ENCODE assay signal across 10 cellular contexts in genomic region chr12:94769040-94769420, GRCh38.
DNase-seq lines count a peak whose midpoint lies in the region; ATAC-seq and TF ChIP-seq lines count a peak whose summit lies in the region.
"Had no signal": no experiment of that assay in that cellular context is flagged by ENCODE, and none has a peak within 500 bp of the region (broad histone marks: within the 10 kb centered on the region; RNA-seq: fewer than 3 reads in every experiment).

No MANE protein-coding gene starts in this region.

- H3K36me3 ChIP-seq in adrenal gland (replicated peaks in 1 of 2), result no peaks in the 10 kb centered on the region

- ATAC-seq in GM18858 (IDR thresholded peaks at IDR 0.05; ENCODE audit: unreplicated experiment) (peak; percentile 66), GM21786 (IDR thresholded peaks at IDR 0.05; ENCODE audit: unreplicated experiment) (peak; percentile 88), HG03521 (IDR thresholded peaks at IDR 0.05; ENCODE audit: unreplicated experiment) (peak; percentile 80)

- intact Hi-C loops in adrenal gland (cut with DNase I), result no loop called here

- no peaks in the 10 kb centered on the region for H3K4me1 ChIP-seq in adrenal gland (replicated peaks in 1 of 2)

- no peak overlapping the region for H3K4me3 ChIP-seq in adrenal gland

- peak; percentile 37 for DNase-seq in left kidney (ENCODE audit: low read depth, low spot score)
- no peak for DNase-seq in adrenal gland
- DNase-seq in SIG-M5 (lab: John Stamatoyannopoulos, UW), result no peak
- no peak for DNase-seq in COLO829 (ENCODE audit: low spot score)
- no peak for DNase-seq in effector CD8-positive, alpha-beta T cell (lab: John Stamatoyannopoulos, UW)
- DNase-seq: activated CD4-positive, CD25-positive, alpha-beta regulatory T cell; NCI-H2029 had no signal

- TF ChIP-seq POLR2A in adrenal gland (IDR thresholded peaks at IDR 0.05), result no peak

- 52 to 60% (median 57%) methylated on average over 8 of the region's 8 CpGs for WGBS in adrenal gland, 4 donors

- no peaks in the 10 kb centered on the region for H3K27me3 ChIP-seq in adrenal gland

- TF ChIP-seq CTCF in adrenal gland (IDR thresholded peaks at IDR 0.05), result no peak

- no peak overlapping the region for H3K27ac ChIP-seq in adrenal gland

- no peaks in the 10 kb centered on the region for H3K9me3 ChIP-seq in adrenal gland (replicated peaks in 1 of 3)
